In the genomic region with DNA sequence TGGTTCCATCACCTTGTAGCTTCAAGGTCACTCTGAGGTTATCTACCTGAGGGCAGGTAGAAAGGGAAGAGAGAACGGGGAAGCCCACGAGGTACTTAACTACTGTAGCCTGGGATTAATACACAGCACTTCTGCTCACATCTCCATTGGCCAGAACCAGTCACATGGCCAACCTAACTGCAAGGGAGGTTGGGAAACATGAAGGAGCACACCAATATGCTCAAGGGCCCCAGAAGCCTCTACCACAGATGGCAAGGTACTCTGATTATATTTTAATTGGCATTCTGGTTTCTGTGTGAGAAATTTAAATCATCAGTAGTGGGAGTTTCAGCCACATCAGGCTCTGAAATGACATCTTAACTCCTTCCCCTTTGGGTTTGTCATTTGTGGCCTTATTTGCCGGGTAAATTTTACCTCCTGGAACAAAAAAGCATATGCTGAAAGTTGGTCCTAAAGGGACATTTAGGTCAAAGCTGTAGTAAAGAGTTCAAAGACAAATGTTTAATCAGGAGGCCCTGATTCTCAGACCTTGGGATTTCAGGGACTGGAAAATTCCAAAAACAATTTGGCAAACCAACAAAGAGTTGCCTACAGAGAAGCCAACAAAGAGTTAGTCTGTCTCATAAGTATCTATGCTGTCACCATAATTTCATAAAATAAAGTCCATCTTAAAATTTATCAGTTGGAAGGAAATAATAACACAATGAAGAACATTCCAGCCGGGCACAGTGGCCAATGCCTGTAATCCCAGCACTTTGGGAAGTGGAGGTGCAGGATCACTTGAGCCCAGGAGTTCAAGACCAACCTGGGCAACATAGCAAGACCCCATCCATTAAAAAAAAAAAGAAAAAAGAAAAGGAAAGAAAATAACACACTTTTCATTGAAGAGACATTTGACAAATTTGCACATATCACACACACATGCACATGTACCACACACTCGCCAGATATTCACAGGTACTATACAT, we compare ENCODE assay signal across 1 cellular context.
A peak's percentile ranks its signal among the peaks of the same experiment; 100 is the strongest.
TF ChIP-seq lines count a peak whose summit lies in the region.

No MANE protein-coding gene starts in this region.

TF ChIP-seq in HepG2, 621 proteins besides CTCF, POLR2A, EP300 and RAD21 (continued from another document and continues in another):
- TF ChIP-seq, protein P1, sequence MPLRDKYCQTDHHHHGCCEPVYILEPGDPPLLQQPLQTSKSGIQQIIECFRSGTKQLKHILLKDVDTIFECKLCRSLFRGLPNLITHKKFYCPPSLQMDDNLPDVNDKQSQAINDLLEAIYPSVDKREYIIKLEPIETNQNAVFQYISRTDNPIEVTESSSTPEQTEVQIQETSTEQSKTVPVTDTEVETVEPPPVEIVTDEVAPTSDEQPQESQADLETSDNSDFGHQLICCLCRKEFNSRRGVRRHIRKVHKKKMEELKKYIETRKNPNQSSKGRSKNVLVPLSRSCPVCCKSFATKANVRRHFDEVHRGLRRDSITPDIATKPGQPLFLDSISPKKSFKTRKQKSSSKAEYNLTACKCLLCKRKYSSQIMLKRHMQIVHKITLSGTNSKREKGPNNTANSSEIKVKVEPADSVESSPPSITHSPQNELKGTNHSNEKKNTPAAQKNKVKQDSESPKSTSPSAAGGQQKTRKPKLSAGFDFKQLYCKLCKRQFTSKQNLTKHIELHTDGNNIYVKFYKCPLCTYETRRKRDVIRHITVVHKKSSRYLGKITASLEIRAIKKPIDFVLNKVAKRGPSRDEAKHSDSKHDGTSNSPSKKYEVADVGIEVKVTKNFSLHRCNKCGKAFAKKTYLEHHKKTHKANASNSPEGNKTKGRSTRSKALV (CRISPR knock-in tag; IDR thresholded peaks at IDR 0.05): no peak
- TF ChIP-seq, protein P2, sequence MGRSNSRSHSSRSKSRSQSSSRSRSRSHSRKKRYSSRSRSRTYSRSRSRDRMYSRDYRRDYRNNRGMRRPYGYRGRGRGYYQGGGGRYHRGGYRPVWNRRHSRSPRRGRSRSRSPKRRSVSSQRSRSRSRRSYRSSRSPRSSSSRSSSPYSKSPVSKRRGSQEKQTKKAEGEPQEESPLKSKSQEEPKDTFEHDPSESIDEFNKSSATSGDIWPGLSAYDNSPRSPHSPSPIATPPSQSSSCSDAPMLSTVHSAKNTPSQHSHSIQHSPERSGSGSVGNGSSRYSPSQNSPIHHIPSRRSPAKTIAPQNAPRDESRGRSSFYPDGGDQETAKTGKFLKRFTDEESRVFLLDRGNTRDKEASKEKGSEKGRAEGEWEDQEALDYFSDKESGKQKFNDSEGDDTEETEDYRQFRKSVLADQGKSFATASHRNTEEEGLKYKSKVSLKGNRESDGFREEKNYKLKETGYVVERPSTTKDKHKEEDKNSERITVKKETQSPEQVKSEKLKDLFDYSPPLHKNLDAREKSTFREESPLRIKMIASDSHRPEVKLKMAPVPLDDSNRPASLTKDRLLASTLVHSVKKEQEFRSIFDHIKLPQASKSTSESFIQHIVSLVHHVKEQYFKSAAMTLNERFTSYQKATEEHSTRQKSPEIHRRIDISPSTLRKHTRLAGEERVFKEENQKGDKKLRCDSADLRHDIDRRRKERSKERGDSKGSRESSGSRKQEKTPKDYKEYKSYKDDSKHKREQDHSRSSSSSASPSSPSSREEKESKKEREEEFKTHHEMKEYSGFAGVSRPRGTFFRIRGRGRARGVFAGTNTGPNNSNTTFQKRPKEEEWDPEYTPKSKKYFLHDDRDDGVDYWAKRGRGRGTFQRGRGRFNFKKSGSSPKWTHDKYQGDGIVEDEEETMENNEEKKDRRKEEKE (IDR thresholded peaks at IDR 0.05): no peak
- TF ChIP-seq ZSCAN9 (CRISPR knock-in tag; IDR thresholded peaks at IDR 0.05; ENCODE audit: borderline replicate concordance) (no peak), DNMT1 (CRISPR knock-in tag; IDR thresholded peaks at IDR 0.05) (no peak), TAF1 (CRISPR knock-in tag; IDR thresholded peaks at IDR 0.05) (no peak), SRSF1 (optimal IDR thresholded peaks at IDR 0.05; ENCODE audit: low read depth, low read length) (no peak), POLR2AphosphoS2 (IDR thresholded peaks at IDR 0.05; ENCODE audit: low read depth, low read length) (no peak), PITX1 (CRISPR knock-in tag; IDR thresholded peaks at IDR 0.05) (no peak), ZNF644 (CRISPR knock-in tag; IDR thresholded peaks at IDR 0.05; ENCODE audit: low read depth) (no peak), REPIN1 (CRISPR knock-in tag; IDR thresholded peaks at IDR 0.05; ENCODE audit: borderline replicate concordance, low read depth) (no peak), POLR2G (IDR thresholded peaks at IDR 0.05; ENCODE audit: low read depth, low read length) (no peak), ZNF180 (CRISPR knock-in tag; IDR thresholded peaks at IDR 0.05; ENCODE audit: borderline replicate concordance, low read depth) (no peak), NCOR1 (IDR thresholded peaks at IDR 0.05; ENCODE audit: borderline replicate concordance, low read length) (no peak), GPN1 (CRISPR knock-in tag; IDR thresholded peaks at IDR 0.05; ENCODE audit: borderline replicate concordance) (no peak), ZNF235 (CRISPR knock-in tag; IDR thresholded peaks at IDR 0.05; ENCODE audit: borderline replicate concordance) (no peak), HNRNPK (IDR thresholded peaks at IDR 0.05; ENCODE audit: low read depth, low read length, poor library complexity, severe bottlenecking) (no peak), HHEX (CRISPR knock-in tag; IDR thresholded peaks at IDR 0.05) (no peak), ZNF790 (CRISPR knock-in tag; IDR thresholded peaks at IDR 0.05; ENCODE audit: borderline replicate concordance) (no peak), ISL2 (CRISPR knock-in tag; IDR thresholded peaks at IDR 0.05) (no peak), RNF2 (conservative IDR thresholded peaks at IDR 0.05; ENCODE audit: low read depth) (no peak), SOX6 (IDR thresholded peaks at IDR 0.05) (no peak), SOX6 (CRISPR knock-in tag; IDR thresholded peaks at IDR 0.05) (peak; percentile 17; the same call in 1 of the 2 replicates), NFRKB (IDR thresholded peaks at IDR 0.05) (no peak), STAG1 (CRISPR knock-in tag; IDR thresholded peaks at IDR 0.05) (no peak), SOX13 (IDR thresholded peaks at IDR 0.05) (no peak), SOX13 (CRISPR knock-in tag; conservative IDR thresholded peaks at IDR 0.05 in 1 of 2, IDR thresholded peaks at IDR 0.05 in 1 of 2) (peak in 1 of 2 experiments; percentile 39; a peak in 1 of 4 replicates), ZNF205 (CRISPR knock-in tag; IDR thresholded peaks at IDR 0.05) (no peak), ZNF605 (CRISPR knock-in tag; IDR thresholded peaks at IDR 0.05) (no peak), CHD2 (IDR thresholded peaks at IDR 0.05; ENCODE audit: low read depth, low read length) (no peak), KLF16 (CRISPR knock-in tag; IDR thresholded peaks at IDR 0.05) (no peak), NFIC (IDR thresholded peaks at IDR 0.05; ENCODE audit: low read length) (0 out of 2 replicates have a peak, but pooled peaks have one; percentile 40), GATAD2A (CRISPR knock-in tag; IDR thresholded peaks at IDR 0.05) (0 out of 2 replicates have a peak, but pooled peaks have one; percentile 8), PAWR (CRISPR knock-in tag; IDR thresholded peaks at IDR 0.05; ENCODE audit: borderline replicate concordance) (no peak), MZF1 (CRISPR knock-in tag; IDR thresholded peaks at IDR 0.05; ENCODE audit: borderline replicate concordance) (no peak), ZNF652 (CRISPR knock-in tag; IDR thresholded peaks at IDR 0.05; ENCODE audit: borderline replicate concordance, low read depth) (no peak), IKZF4 (CRISPR knock-in tag; IDR thresholded peaks at IDR 0.05; ENCODE audit: borderline replicate concordance, low read depth, not compliant biosample characterization) (no peak), TBX2 (CRISPR knock-in tag; IDR thresholded peaks at IDR 0.05; ENCODE audit: borderline replicate concordance) (no peak), KLF12 (CRISPR knock-in tag; IDR thresholded peaks at IDR 0.05; ENCODE audit: borderline replicate concordance) (no peak), FOXJ3 (CRISPR knock-in tag; IDR thresholded peaks at IDR 0.05; ENCODE audit: borderline replicate concordance) (no peak), ZKSCAN1 (IDR thresholded peaks at IDR 0.05; ENCODE audit: low read length) (no peak), SMYD3 (CRISPR knock-in tag; IDR thresholded peaks at IDR 0.05) (no peak), RXRA (CRISPR knock-in tag; IDR thresholded peaks at IDR 0.05) (no peak), ZNF549 (CRISPR knock-in tag; IDR thresholded peaks at IDR 0.05) (no peak), ETV6 (CRISPR knock-in tag; conservative IDR thresholded peaks at IDR 0.05) (no peak), ZNF160 (CRISPR knock-in tag; IDR thresholded peaks at IDR 0.05) (no peak), TBP (CRISPR knock-in tag; IDR thresholded peaks at IDR 0.05) (no peak), ZFX (CRISPR knock-in tag; IDR thresholded peaks at IDR 0.05; ENCODE audit: low read depth) (peak; percentile 26; the same call in 1 of the 2 replicates)
- TF ChIP-seq, protein P3, sequence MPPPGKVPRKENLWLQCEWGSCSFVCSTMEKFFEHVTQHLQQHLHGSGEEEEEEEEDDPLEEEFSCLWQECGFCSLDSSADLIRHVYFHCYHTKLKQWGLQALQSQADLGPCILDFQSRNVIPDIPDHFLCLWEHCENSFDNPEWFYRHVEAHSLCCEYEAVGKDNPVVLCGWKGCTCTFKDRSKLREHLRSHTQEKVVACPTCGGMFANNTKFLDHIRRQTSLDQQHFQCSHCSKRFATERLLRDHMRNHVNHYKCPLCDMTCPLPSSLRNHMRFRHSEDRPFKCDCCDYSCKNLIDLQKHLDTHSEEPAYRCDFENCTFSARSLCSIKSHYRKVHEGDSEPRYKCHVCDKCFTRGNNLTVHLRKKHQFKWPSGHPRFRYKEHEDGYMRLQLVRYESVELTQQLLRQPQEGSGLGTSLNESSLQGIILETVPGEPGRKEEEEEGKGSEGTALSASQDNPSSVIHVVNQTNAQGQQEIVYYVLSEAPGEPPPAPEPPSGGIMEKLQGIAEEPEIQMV (CRISPR knock-in tag; IDR thresholded peaks at IDR 0.05; ENCODE audit: low read depth): no peak
- TF ChIP-seq, protein P4, sequence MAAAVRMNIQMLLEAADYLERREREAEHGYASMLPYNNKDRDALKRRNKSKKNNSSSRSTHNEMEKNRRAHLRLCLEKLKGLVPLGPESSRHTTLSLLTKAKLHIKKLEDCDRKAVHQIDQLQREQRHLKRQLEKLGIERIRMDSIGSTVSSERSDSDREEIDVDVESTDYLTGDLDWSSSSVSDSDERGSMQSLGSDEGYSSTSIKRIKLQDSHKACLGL (CRISPR knock-in tag; IDR thresholded peaks at IDR 0.05): no peak
- TF ChIP-seq, protein P5, sequence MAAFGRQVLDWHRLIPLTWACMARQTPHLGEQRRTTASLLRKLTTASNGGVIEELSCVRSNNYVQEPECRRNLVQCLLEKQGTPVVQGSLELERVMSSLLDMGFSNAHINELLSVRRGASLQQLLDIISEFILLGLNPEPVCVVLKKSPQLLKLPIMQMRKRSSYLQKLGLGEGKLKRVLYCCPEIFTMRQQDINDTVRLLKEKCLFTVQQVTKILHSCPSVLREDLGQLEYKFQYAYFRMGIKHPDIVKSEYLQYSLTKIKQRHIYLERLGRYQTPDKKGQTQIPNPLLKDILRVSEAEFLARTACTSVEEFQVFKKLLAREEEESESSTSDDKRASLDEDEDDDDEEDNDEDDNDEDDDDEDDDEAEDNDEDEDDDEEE (CRISPR knock-in tag; IDR thresholded peaks at IDR 0.05): no peak
- TF ChIP-seq, protein P6, sequence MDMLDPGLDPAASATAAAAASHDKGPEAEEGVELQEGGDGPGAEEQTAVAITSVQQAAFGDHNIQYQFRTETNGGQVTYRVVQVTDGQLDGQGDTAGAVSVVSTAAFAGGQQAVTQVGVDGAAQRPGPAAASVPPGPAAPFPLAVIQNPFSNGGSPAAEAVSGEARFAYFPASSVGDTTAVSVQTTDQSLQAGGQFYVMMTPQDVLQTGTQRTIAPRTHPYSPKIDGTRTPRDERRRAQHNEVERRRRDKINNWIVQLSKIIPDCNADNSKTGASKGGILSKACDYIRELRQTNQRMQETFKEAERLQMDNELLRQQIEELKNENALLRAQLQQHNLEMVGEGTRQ (IDR thresholded peaks at IDR 0.05; ENCODE audit: low read depth, low read length): peak; percentile 58
- TF ChIP-seq, protein P6 (CRISPR knock-in tag; IDR thresholded peaks at IDR 0.05; ENCODE audit: borderline replicate concordance): peak; percentile 79; the same call in 1 of the 2 replicates
- TF ChIP-seq, protein P7, sequence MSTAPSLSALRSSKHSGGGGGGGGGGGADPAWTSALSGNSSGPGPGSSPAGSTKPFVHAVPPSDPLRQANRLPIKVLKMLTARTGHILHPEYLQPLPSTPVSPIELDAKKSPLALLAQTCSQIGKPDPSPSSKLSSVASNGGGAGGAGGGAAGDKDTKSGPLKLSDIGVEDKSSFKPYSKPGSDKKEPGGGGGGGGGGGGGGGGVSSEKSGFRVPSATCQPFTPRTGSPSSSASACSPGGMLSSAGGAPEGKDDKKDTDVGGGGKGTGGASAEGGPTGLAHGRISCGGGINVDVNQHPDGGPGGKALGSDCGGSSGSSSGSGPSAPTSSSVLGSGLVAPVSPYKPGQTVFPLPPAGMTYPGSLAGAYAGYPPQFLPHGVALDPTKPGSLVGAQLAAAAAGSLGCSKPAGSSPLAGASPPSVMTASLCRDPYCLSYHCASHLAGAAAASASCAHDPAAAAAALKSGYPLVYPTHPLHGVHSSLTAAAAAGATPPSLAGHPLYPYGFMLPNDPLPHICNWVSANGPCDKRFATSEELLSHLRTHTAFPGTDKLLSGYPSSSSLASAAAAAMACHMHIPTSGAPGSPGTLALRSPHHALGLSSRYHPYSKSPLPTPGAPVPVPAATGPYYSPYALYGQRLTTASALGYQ (CRISPR knock-in tag; IDR thresholded peaks at IDR 0.05): no peak
- TF ChIP-seq, protein P8, sequence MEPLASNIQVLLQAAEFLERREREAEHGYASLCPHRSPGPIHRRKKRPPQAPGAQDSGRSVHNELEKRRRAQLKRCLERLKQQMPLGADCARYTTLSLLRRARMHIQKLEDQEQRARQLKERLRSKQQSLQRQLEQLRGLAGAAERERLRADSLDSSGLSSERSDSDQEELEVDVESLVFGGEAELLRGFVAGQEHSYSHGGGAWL (CRISPR knock-in tag; IDR thresholded peaks at IDR 0.05): no peak
- TF ChIP-seq, protein P9, sequence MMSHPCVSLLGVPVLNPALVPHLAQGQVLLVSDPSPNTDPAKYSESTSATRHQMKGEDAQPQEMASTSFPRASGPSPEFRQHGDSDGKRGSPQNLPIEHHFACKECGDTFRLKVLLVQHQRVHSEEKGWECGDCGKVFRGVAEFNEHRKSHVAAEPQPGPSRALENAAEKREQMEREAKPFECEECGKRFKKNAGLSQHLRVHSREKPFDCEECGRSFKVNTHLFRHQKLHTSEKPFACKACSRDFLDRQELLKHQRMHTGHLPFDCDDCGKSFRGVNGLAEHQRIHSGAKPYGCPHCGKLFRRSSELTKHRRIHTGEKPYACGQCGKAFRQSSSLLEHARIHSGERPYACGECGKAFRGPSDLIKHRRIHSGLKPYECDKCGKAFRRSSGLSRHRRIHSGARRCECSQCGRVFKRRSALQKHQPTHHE (CRISPR knock-in tag; IDR thresholded peaks at IDR 0.05; ENCODE audit: borderline replicate concordance): no peak
